In the genomic region with DNA sequence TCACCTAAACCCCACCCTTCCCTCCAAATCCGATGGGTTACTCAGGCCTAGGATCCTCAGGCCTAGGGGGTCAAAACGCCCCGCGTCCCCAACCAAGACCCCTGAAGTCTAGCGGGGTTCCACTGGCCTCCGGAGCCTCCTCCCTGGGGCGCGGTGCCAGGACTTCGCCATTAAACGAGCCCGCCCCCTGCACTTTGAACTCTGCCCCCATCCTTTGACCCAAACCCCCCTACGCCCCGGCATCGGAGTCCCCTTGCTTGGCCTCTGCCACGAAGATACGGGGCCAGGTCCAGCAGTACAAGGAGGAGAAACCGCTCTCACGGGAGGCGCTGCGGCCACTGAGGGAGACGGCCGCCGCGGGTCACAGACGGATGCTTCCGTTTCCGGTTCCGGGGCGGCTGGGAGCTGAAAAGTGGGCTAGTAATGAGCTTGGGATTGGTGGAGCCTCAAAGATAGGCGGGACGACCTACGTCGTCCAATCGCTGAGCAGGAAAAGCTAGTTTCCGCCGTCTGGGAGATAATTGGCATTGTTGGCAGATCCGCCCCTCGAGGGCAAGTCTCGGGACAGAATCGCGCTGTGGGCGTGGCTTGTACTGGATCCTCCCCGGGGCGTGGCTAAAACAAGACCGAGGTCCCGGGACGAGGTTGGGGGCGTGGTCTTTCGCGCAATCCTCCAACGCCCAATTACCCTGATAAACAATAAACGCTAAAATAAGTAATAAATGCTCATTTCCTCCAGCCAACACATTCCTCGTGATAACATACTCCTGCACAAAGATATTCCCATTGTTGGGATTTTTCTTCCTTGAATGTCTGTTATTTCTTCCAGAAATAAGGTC, we compare ENCODE assay signal across 8 cellular contexts. TPM values are rescaled to one million over a fixed set of nuclear protein-coding genes. Genes with fewer than 3 reads are reported as not detected.
A peak's percentile ranks its signal among the peaks of the same experiment; 100 is the strongest.
DNase-seq lines count a peak whose midpoint lies in the region; ATAC-seq and TF ChIP-seq lines count a peak whose summit lies in the region.

No MANE protein-coding gene starts in this region.

- no peaks in the 10 kb centered on the region for H4K20me1 ChIP-seq in PC-9 (ENCODE audit: insufficient read depth)

- no peaks in the 10 kb centered on the region for H3K9me3 Mint-ChIP-seq in activated T-cell treated with anti-CD3 and anti-CD28 coated beads, Interleukin-2, amount 50 U/mL, for 4 hours

- peaks cover 2% of the 10 kb centered on the region for H3K36me3 Mint-ChIP-seq in activated T-cell treated with anti-CD3 and anti-CD28 coated beads, Interleukin-2, amount 50 U/mL, for 4 hours (ENCODE audit: insufficient read depth)

- H3K79me2 ChIP-seq in PC-9 (ENCODE audit: low read depth): peaks cover 15% of the 10 kb centered on the region

- peak overlapping the region; percentile 59 for H3K27ac ChIP-seq in PC-9

- no peaks in the 10 kb centered on the region for H3K9me2 ChIP-seq in PC-9 (ENCODE audit: insufficient read depth)

- no peaks in the 10 kb centered on the region for H3K9me3 ChIP-seq in PC-9 (ENCODE audit: insufficient read depth, low read depth)

- no peaks in the 10 kb centered on the region for H3K27me3 Mint-ChIP-seq in activated T-cell treated with anti-CD3 and anti-CD28 coated beads, Interleukin-2, amount 50 U/mL, for 4 hours (ENCODE audit: low read depth)

- H3F3A ChIP-seq in PC-9 (ENCODE audit: insufficient read depth, low read depth): peaks cover 39% of the 10 kb centered on the region

- no peaks in the 10 kb centered on the region for H3K36me3 ChIP-seq in PC-9 (ENCODE audit: low read depth)

- H3K4me1 ChIP-seq in PC-9 (replicated peaks; ENCODE audit: insufficient read depth): peaks cover 21% of the 10 kb centered on the region

- H3K4me3 Mint-ChIP-seq in activated T-cell treated with anti-CD3 and anti-CD28 coated beads, Interleukin-2, amount 50 U/mL, for 4 hours: peak overlapping the region; percentile 96

- H3K4me3 ChIP-seq in Jurkat, Clone E6-1 (ENCODE audit: low read length): peak overlapping the region; percentile 75
- H3K4me3 ChIP-seq in PC-9: peak overlapping the region; percentile 56

- peak overlapping the region; percentile 62 for H2AFZ ChIP-seq in PC-9

- intact Hi-C loops in PC-9 (cut with micrococcal nuclease; ENCODE audit: unreplicated experiment): loop anchor here (1.0 to 10.0 kb wide), 6 partner anchors 26 to 235 kb away; a partner anchor contains a TSS

- no peak for TF ChIP-seq CTCF in PC-9 (conservative IDR thresholded peaks at IDR 0.05)

- no TSS peak for BruUV-seq in PC-9 (replicated peaks; lab: Mats Ljungman, UMichigan)

- peak; percentile 89 for TF ChIP-seq POLR2A in erythroblast (IDR thresholded peaks at IDR 0.05; ENCODE audit: low read length)

- H3K4me2 ChIP-seq in PC-9: peak overlapping the region; percentile 92

- ATAC-seq in GM21717 (IDR thresholded peaks at IDR 0.05; ENCODE audit: unreplicated experiment): peak; percentile 85
- ATAC-seq in activated T-cell treated with anti-CD3 and anti-CD28 coated beads, Interleukin-2, amount 50 U/mL, for 4 hours: peak; percentile 99

- POLR2A ChIA-PET in PC-9 (lab: Charles Lee; ENCODE audit: unreplicated experiment): interaction anchor here (0.6 to 0.9 kb wide), 10 partner anchors 9 to 596 kb away, joined by 3 to 36 read pairs (median 4); a partner anchor contains a TSS

- no peaks in the 10 kb centered on the region for H3K27me3 ChIP-seq in PC-9 (ENCODE audit: insufficient read depth, low read depth)

- DNase-seq in DMS53 (lab: John Stamatoyannopoulos, UW) (peak; percentile 98), PC-9 (peak; percentile 95 to 100), erythroblast (lab: John Stamatoyannopoulos, UW) (peak; percentile 99), mucosa of gallbladder (ENCODE audit: low spot score) (peak; percentile 100)
- DNase-seq in Jurkat, Clone E6-1 (ENCODE audit: low read depth, low spot score): peak; percentile 100
- peak; percentile 100 for DNase-seq in activated T-cell treated with anti-CD3 and anti-CD28 coated beads, Interleukin-2, amount 50 U/mL, for 4 hours
- DNase-seq in stimulated activated CD8-positive, alpha-beta memory T cell treated with anti-CD3 and anti-CD28 coated beads, Interleukin-4, amount 100 ng/mL, for 24 hours (ENCODE audit: low read depth): peak; percentile 100

- CTCF ChIA-PET in PC-9 (lab: Charles Lee): interaction anchor here (0.5 to 1.2 kb wide), 10 partner anchors 9 to 354 kb away, joined by 3 to 5 read pairs (median 4); a partner anchor contains a TSS

- peaks cover 18% of the 10 kb centered on the region for H3K4me1 Mint-ChIP-seq in activated T-cell treated with anti-CD3 and anti-CD28 coated beads, Interleukin-2, amount 50 U/mL, for 4 hours (ENCODE audit: low read depth)

RNA-seq across cellular contexts. Expression of a gene that starts 5.7 kb away (rescaled TPM):
- polyA plus RNA-seq in Jurkat, Clone E6-1 (2012; ENCODE audit: insufficient read depth, insufficient read length): 6.5 TPM
- total RNA-seq in PC-9 (2021) (2.1 and 2.5 TPM in 2 replicates), mucosa of gallbladder (2.8 TPM)
- 1 to 10 TPM; 3.0 to 3.4 (median 3.2) TPM for total RNA-seq in activated T-cell treated with anti-CD3 and anti-CD28 coated beads, Interleukin-2, amount 50 U/mL, for 4 hours

RNA-seq across cellular contexts. Expression of a gene that starts 26.9 kb away (rescaled TPM):
- 9.1 TPM for polyA plus RNA-seq in Jurkat, Clone E6-1 (2012; ENCODE audit: insufficient read depth, insufficient read length)
- total RNA-seq in PC-9 (2021) (0.90 and 1.1 TPM in 2 replicates), mucosa of gallbladder (0.63 TPM)
- under 1 TPM in 2 of 3 donors, not detected in 1; 0.16 to 0.90 TPM for total RNA-seq in activated T-cell treated with anti-CD3 and anti-CD28 coated beads, Interleukin-2, amount 50 U/mL, for 4 hours

RNA-seq across cellular contexts. Expression of a gene that starts 49.8 kb away (rescaled TPM):
- polyA plus RNA-seq in Jurkat, Clone E6-1 (2012; ENCODE audit: insufficient read depth, insufficient read length): 9.2 TPM
- total RNA-seq in PC-9 (2021) (2.6 TPM in 2 replicates), mucosa of gallbladder (6.0 TPM)
- 1 to 10 TPM; 3.6 to 4.1 (median 3.7) TPM for total RNA-seq in activated T-cell treated with anti-CD3 and anti-CD28 coated beads, Interleukin-2, amount 50 U/mL, for 4 hours

Comparison
In these comparisons a context has a peak if more than half of its experiments do, and no peak if none do; other contexts are left out.
1. Peak in every context shown above with its lines: DNase-seq, ATAC-seq, H3K4me3 ChIP-seq and H3K27ac ChIP-seq.